ENCODE assay signal across 1 cellular context in the genomic region with DNA sequence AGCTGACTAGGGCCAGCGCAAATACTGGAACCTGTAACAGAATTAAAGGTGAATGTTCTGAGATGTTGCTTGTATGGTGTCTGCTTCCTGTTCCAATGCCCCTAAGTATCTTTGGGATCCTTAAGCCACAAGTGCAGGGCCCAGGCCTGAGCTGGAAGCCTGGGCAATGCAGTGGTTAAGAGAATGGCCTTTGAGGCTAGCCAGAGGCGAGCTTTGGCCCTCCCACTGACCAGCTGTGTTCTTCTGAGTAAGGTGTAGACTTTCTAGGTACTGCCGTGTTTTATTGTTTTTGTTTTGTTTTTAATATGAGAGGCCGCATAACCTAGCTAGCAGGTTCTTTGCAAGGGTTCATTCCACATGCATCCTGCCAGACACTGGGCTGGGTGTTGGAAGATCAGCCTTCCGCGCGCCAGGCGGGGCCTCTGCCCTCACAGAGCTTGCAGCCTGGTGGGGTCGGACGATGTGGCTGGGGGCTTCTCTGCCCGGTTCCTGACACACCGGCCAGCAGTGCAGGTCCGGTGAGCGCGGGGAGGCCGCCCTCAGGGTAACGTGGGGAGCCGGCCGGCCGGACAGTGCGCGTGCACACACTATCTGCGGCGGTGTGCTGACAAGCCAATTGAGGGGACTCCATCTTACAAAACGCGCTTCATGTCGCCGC.
TF ChIP-seq lines count a peak whose summit lies in the region.

No MANE protein-coding gene starts in this region.

TF ChIP-seq in K562, 482 proteins besides CTCF, POLR2A, EP300 and RAD21 (continued from another document):
- TF ChIP-seq RREB1 (CRISPR knock-in tag; IDR thresholded peaks at IDR 0.05) (peak; percentile 73), KDM2B (CRISPR knock-in tag; IDR thresholded peaks at IDR 0.05) (no peak), NKRF (IDR thresholded peaks at IDR 0.05; ENCODE audit: borderline replicate concordance) (peak; percentile 29; the same call in 1 of the 2 replicates), ZBTB12 (CRISPR knock-in tag; IDR thresholded peaks at IDR 0.05) (0 out of 2 replicates have a peak, but pooled peaks have one; percentile 27), ELF4 (CRISPR knock-in tag; IDR thresholded peaks at IDR 0.05) (0 out of 2 replicates have a peak, but pooled peaks have one; percentile 32), HDAC2 (IDR thresholded peaks at IDR 0.05) (0 out of 2 replicates have a peak, but pooled peaks have one; percentile 19), TEAD4 (IDR thresholded peaks at IDR 0.05; ENCODE audit: low read length) (peak; percentile 78; the same call in 1 of the 2 replicates), TEAD4 (CRISPR knock-in tag; IDR thresholded peaks at IDR 0.05; ENCODE audit: borderline replicate concordance) (no peak), MAZ (CRISPR knock-in tag; conservative IDR thresholded peaks at IDR 0.05 in 1 of 2, IDR thresholded peaks at IDR 0.05 in 1 of 2) (peak in 1 of 2 experiments; percentile 57; a peak in 1 of 4 replicates), ZBTB17 (CRISPR knock-in tag; IDR thresholded peaks at IDR 0.05) (peak; percentile 46; the same call in 1 of the 2 replicates), ZNF639 (CRISPR knock-in tag; conservative IDR thresholded peaks at IDR 0.05 in 1 of 2, IDR thresholded peaks at IDR 0.05 in 1 of 2) (peak in 1 of 2 experiments; percentile 75; a peak in 1 of 4 replicates), ZBTB7A (IDR thresholded peaks at IDR 0.05; ENCODE audit: borderline replicate concordance, control insufficient read depth, low read depth, low read length) (no peak), ARID3B (CRISPR knock-in tag; IDR thresholded peaks at IDR 0.05; ENCODE audit: borderline replicate concordance) (0 out of 2 replicates have a peak, but pooled peaks have one; percentile 35), ZNF311 (CRISPR knock-in tag; IDR thresholded peaks at IDR 0.05) (peak; percentile 63; the same call in 1 of the 2 replicates), ZNF586 (CRISPR knock-in tag; conservative IDR thresholded peaks at IDR 0.05) (peak; percentile 67; the same call in 1 of the 2 replicates), HDAC8 (tag; IDR thresholded peaks at IDR 0.05) (peak; percentile 59; the same call in 1 of the 2 replicates), NBN (IDR thresholded peaks at IDR 0.05; ENCODE audit: low read depth) (no peak), CREM (IDR thresholded peaks at IDR 0.05; ENCODE audit: low read depth) (0 out of 2 replicates have a peak, but pooled peaks have one; percentile 8), PTBP1 (IDR thresholded peaks at IDR 0.05; ENCODE audit: low read depth, low read length) (0 out of 2 replicates have a peak, but pooled peaks have one; percentile 17), NR3C1 (CRISPR knock-in tag; IDR thresholded peaks at IDR 0.05) (no peak), HEY1 (CRISPR knock-in tag; IDR thresholded peaks at IDR 0.05; ENCODE audit: borderline replicate concordance) (no peak), ZNF695 (CRISPR knock-in tag; IDR thresholded peaks at IDR 0.05) (0 out of 2 replicates have a peak, but pooled peaks have one; percentile 74), SMARCA4 (IDR thresholded peaks at IDR 0.05) (no peak), ZNF76 (CRISPR knock-in tag; IDR thresholded peaks at IDR 0.05; ENCODE audit: borderline replicate concordance) (peak; percentile 62; the same call in 1 of the 2 replicates)
- TF ChIP-seq, protein P1, sequence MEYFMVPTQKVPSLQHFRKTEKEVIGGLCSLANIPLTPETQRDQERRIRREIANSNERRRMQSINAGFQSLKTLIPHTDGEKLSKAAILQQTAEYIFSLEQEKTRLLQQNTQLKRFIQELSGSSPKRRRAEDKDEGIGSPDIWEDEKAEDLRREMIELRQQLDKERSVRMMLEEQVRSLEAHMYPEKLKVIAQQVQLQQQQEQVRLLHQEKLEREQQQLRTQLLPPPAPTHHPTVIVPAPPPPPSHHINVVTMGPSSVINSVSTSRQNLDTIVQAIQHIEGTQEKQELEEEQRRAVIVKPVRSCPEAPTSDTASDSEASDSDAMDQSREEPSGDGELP (CRISPR knock-in tag; IDR thresholded peaks at IDR 0.05; ENCODE audit: borderline replicate concordance), result no peak
- TF ChIP-seq, protein P2, sequence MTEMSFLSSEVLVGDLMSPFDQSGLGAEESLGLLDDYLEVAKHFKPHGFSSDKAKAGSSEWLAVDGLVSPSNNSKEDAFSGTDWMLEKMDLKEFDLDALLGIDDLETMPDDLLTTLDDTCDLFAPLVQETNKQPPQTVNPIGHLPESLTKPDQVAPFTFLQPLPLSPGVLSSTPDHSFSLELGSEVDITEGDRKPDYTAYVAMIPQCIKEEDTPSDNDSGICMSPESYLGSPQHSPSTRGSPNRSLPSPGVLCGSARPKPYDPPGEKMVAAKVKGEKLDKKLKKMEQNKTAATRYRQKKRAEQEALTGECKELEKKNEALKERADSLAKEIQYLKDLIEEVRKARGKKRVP (CRISPR knock-in tag; IDR thresholded peaks at IDR 0.05), result 0 out of 2 replicates have a peak, but pooled peaks have one; percentile 41
- TF ChIP-seq, protein P3, sequence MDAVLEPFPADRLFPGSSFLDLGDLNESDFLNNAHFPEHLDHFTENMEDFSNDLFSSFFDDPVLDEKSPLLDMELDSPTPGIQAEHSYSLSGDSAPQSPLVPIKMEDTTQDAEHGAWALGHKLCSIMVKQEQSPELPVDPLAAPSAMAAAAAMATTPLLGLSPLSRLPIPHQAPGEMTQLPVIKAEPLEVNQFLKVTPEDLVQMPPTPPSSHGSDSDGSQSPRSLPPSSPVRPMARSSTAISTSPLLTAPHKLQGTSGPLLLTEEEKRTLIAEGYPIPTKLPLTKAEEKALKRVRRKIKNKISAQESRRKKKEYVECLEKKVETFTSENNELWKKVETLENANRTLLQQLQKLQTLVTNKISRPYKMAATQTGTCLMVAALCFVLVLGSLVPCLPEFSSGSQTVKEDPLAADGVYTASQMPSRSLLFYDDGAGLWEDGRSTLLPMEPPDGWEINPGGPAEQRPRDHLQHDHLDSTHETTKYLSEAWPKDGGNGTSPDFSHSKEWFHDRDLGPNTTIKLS (IDR thresholded peaks at IDR 0.05; ENCODE audit: borderline replicate concordance, low read depth), result 0 out of 2 replicates have a peak, but pooled peaks have one; percentile 20
- TF ChIP-seq, protein P4, sequence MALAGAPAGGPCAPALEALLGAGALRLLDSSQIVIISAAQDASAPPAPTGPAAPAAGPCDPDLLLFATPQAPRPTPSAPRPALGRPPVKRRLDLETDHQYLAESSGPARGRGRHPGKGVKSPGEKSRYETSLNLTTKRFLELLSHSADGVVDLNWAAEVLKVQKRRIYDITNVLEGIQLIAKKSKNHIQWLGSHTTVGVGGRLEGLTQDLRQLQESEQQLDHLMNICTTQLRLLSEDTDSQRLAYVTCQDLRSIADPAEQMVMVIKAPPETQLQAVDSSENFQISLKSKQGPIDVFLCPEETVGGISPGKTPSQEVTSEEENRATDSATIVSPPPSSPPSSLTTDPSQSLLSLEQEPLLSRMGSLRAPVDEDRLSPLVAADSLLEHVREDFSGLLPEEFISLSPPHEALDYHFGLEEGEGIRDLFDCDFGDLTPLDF (CRISPR knock-in tag; IDR thresholded peaks at IDR 0.05), result no peak
- TF ChIP-seq, protein P5, sequence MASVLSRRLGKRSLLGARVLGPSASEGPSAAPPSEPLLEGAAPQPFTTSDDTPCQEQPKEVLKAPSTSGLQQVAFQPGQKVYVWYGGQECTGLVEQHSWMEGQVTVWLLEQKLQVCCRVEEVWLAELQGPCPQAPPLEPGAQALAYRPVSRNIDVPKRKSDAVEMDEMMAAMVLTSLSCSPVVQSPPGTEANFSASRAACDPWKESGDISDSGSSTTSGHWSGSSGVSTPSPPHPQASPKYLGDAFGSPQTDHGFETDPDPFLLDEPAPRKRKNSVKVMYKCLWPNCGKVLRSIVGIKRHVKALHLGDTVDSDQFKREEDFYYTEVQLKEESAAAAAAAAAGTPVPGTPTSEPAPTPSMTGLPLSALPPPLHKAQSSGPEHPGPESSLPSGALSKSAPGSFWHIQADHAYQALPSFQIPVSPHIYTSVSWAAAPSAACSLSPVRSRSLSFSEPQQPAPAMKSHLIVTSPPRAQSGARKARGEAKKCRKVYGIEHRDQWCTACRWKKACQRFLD (CRISPR knock-in tag; IDR thresholded peaks at IDR 0.05), result 0 out of 2 replicates have a peak, but pooled peaks have one; percentile 45
